17 cellular contexts compared by ENCODE assay signal in the genomic region with DNA sequence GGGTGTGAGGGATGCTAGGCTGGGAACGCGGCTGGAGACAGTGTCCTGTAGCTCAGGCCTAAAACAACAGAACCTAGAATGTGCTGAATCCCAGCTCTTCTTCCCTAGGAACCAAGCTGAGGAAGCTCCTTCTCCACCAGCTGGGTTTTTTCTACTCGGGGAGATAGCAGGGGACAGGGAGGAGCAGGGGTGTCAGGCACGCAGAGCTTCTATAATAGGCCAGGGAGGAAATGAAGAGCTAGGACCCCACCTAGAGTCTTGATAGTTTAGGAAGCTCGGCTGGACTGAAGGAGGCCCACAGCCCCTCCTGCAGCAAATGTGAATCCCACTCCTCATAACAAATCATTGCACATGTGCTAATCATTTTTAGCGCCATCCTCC. TPM values are rescaled to one million over a fixed set of nuclear protein-coding genes. Genes with fewer than 3 reads are reported as not detected.
DNase-seq lines count a peak whose midpoint lies in the region; ATAC-seq and TF ChIP-seq lines count a peak whose summit lies in the region.
"Had no signal": no experiment of that assay in that cellular context is flagged by ENCODE, and none has a peak within 500 bp of the region (broad histone marks: within the 10 kb centered on the region; RNA-seq: fewer than 3 reads in every experiment).

No MANE protein-coding gene starts in this region.

- intact Hi-C loops in activated CD8-positive, alpha-beta T cell treated with anti-CD3 and anti-CD28 coated beads for 36 hours (cut with micrococcal nuclease) = no loop called here
- intact Hi-C loops in aorta (cut with DNase I) = no loop called here

- H3K36me3 Mint-ChIP-seq in activated CD8-positive, alpha-beta T cell treated with anti-CD3 and anti-CD28 coated beads for 36 hours (ENCODE audit: low read depth) = no peaks in the 10 kb centered on the region
- H3K36me3 Mint-ChIP-seq in activated CD8-positive, alpha-beta T cell treated with anti-CD3 and anti-CD28 coated beads, Interleukin-2, amount 10 ng/mL, durations not matched to agents 7 days and 5 days (ENCODE audit: low read depth) = no peaks in the 10 kb centered on the region
- peaks cover 3% of the 10 kb centered on the region for H3K36me3 Mint-ChIP-seq in glutamatergic neuron (ENCODE audit: unreplicated experiment)
- H3K36me3 Mint-ChIP-seq: natural killer cell; stimulated activated memory B cell treated with anti-CD40 and anti-IgM and Interleukin-4, amounts not matched to agents 10 μg/mL and 1 μg/mL and 100 μg/mL, for 72 hours had no signal

- no peak for DNase-seq in activated CD8-positive, alpha-beta T cell treated with anti-CD3 and anti-CD28 coated beads for 36 hours
- DNase-seq in activated CD8-positive, alpha-beta T cell treated with anti-CD3 and anti-CD28 coated beads, Interleukin-2, amount 10 ng/mL, durations not matched to agents 7 days and 5 days = no peak
- peak; percentile 40 for DNase-seq in SHP77 treated with DMSO at 0.1 percent for 48 hours (lab: John Stamatoyannopoulos, UW)
- no peak for DNase-seq in glutamatergic neuron
- DNase-seq in retina = peak; percentile 6
- no peak for DNase-seq in aorta
- DNase-seq in NK-92 (lab: John Stamatoyannopoulos, UW; ENCODE audit: unreplicated experiment) = no peak
- DNase-seq: natural killer cell; stimulated activated CD4-positive, alpha-beta T cell treated with anti-CD3 and anti-CD28 coated beads, Interleukin-15, amount 100 ng/mL, for 24 hours; tibial artery had no signal

- H3K4me3 ChIP-seq in aorta (ENCODE audit: low read length in 2 of 2) = no peak overlapping the region
- H3K4me3 ChIP-seq: A549, SJSA1, tibial artery had no signal

- H3K4me1 ChIP-seq in aorta (ENCODE audit: control insufficient read depth in 1 of 2, insufficient read depth in 2 of 2, low read length in 2 of 2) = peaks cover 0 to 2% of the 10 kb centered on the region in 2 donors

- H3K36me3 ChIP-seq in aorta (ENCODE audit: control insufficient read depth in 1 of 2, insufficient read depth in 2 of 2, low read length in 1 of 2) = no peaks in the 10 kb centered on the region
- H3K36me3 ChIP-seq: SJSA1, tibial artery had no signal

- H3K27me3 ChIP-seq in aorta (ENCODE audit: control insufficient read depth in 1 of 2, insufficient read depth in 2 of 2, low read length in 1 of 2) = no peaks in the 10 kb centered on the region
- H3K27me3 ChIP-seq: SJSA1, tibial artery had no signal

- ATAC-seq in activated CD8-positive, alpha-beta T cell treated with anti-CD3 and anti-CD28 coated beads for 36 hours = no peak
- ATAC-seq in activated CD8-positive, alpha-beta T cell treated with anti-CD3 and anti-CD28 coated beads, Interleukin-2, amount 10 ng/mL, durations not matched to agents 7 days and 5 days = no peak
- no peak for ATAC-seq in aorta (ENCODE audit: low FRiP score)
- ATAC-seq in GM21529 (IDR thresholded peaks at IDR 0.05; ENCODE audit: unreplicated experiment) = no peak
- ATAC-seq: activated CD4-positive, CD25-positive, alpha-beta regulatory T cell treated with anti-CD3 and anti-CD28 coated beads, Interleukin-2, amount 50 U/mL, for 24 hours; natural killer cell had no signal

- no peaks in the 10 kb centered on the region for H3K9me3 Mint-ChIP-seq in activated CD8-positive, alpha-beta T cell treated with anti-CD3 and anti-CD28 coated beads for 36 hours
- H3K9me3 Mint-ChIP-seq in activated CD8-positive, alpha-beta T cell treated with anti-CD3 and anti-CD28 coated beads, Interleukin-2, amount 10 ng/mL, durations not matched to agents 7 days and 5 days (ENCODE audit: insufficient read depth) = no peaks in the 10 kb centered on the region
- H3K9me3 Mint-ChIP-seq in glutamatergic neuron (ENCODE audit: unreplicated experiment) = peaks cover 7% of the 10 kb centered on the region
- H3K9me3 Mint-ChIP-seq: natural killer cell had no signal

- no peaks in the 10 kb centered on the region for H3K4me1 Mint-ChIP-seq in activated CD8-positive, alpha-beta T cell treated with anti-CD3 and anti-CD28 coated beads for 36 hours (ENCODE audit: low read depth)
- peaks cover 2% of the 10 kb centered on the region for H3K4me1 Mint-ChIP-seq in activated CD8-positive, alpha-beta T cell treated with anti-CD3 and anti-CD28 coated beads, Interleukin-2, amount 10 ng/mL, durations not matched to agents 7 days and 5 days (ENCODE audit: low read depth)
- H3K4me1 Mint-ChIP-seq in glutamatergic neuron (ENCODE audit: low read depth, unreplicated experiment) = peaks cover 38% of the 10 kb centered on the region
- H3K4me1 Mint-ChIP-seq: natural killer cell; stimulated activated memory B cell treated with anti-CD40 and anti-IgM and Interleukin-4, amounts not matched to agents 10 μg/mL and 1 μg/mL and 100 μg/mL, for 72 hours had no signal

- no peak overlapping the region for H3K27ac ChIP-seq in aorta (ENCODE audit: low read depth in 1 of 2, low read length in 2 of 2)
- H3K27ac ChIP-seq: SJSA1, tibial artery had no signal

- H3K9me3 ChIP-seq in aorta (ENCODE audit: control insufficient read depth, low read length) = no peaks in the 10 kb centered on the region
- H3K9me3 ChIP-seq: SJSA1, tibial artery had no signal

- no peak overlapping the region for H3K4me3 Mint-ChIP-seq in activated CD8-positive, alpha-beta T cell treated with anti-CD3 and anti-CD28 coated beads for 36 hours
- no peak overlapping the region for H3K4me3 Mint-ChIP-seq in activated CD8-positive, alpha-beta T cell treated with anti-CD3 and anti-CD28 coated beads, Interleukin-2, amount 10 ng/mL, durations not matched to agents 7 days and 5 days
- H3K4me3 Mint-ChIP-seq in glutamatergic neuron (ENCODE audit: unreplicated experiment) = no peak overlapping the region
- H3K4me3 Mint-ChIP-seq: natural killer cell; stimulated activated memory B cell treated with anti-CD40 and anti-IgM and Interleukin-4, amounts not matched to agents 10 μg/mL and 1 μg/mL and 100 μg/mL, for 72 hours had no signal

- H3K27me3 Mint-ChIP-seq in activated CD8-positive, alpha-beta T cell treated with anti-CD3 and anti-CD28 coated beads for 36 hours = peaks cover 1% of the 10 kb centered on the region
- H3K27me3 Mint-ChIP-seq in activated CD8-positive, alpha-beta T cell treated with anti-CD3 and anti-CD28 coated beads, Interleukin-2, amount 10 ng/mL, durations not matched to agents 7 days and 5 days (ENCODE audit: low read depth) = peaks cover 8% of the 10 kb centered on the region
- H3K27me3 Mint-ChIP-seq in glutamatergic neuron (ENCODE audit: unreplicated experiment) = no peaks in the 10 kb centered on the region

- no peak for TF ChIP-seq CTCF in activated CD8-positive, alpha-beta T cell treated with anti-CD3 and anti-CD28 coated beads for 36 hours (IDR thresholded peaks at IDR 0.05)
- TF ChIP-seq CTCF in glutamatergic neuron (IDR thresholded peaks at IDR 0.05; ENCODE audit: partially characterized antibody, unreplicated experiment) = no peak

- CTCF ChIA-PET in activated CD8-positive, alpha-beta T cell treated with anti-CD3 and anti-CD28 coated beads for 36 hours (lab: Charles Lee) = no interaction called here
- CTCF ChIA-PET in activated CD8-positive, alpha-beta T cell treated with anti-CD3 and anti-CD28 coated beads, Interleukin-2, amount 10 ng/mL, durations not matched to agents 7 days and 5 days (lab: Charles Lee) = interaction anchor here (0.5 kb wide), 1 partner anchor 153 kb away, joined by 4 read pairs; no protein-coding TSS in a partner anchor

- WGBS in aorta, 2 donors = 76 to 89% methylated on average over 6 of the region's 6 CpGs

- peak overlapping the region; percentile 45 for H3K27ac Mint-ChIP-seq in activated CD8-positive, alpha-beta T cell treated with anti-CD3 and anti-CD28 coated beads for 36 hours
- H3K27ac Mint-ChIP-seq in activated CD8-positive, alpha-beta T cell treated with anti-CD3 and anti-CD28 coated beads, Interleukin-2, amount 10 ng/mL, durations not matched to agents 7 days and 5 days = no peak overlapping the region
- H3K27ac Mint-ChIP-seq in glutamatergic neuron (ENCODE audit: unreplicated experiment) = peak overlapping the region; percentile 34
- H3K27ac Mint-ChIP-seq: natural killer cell; stimulated activated memory B cell treated with anti-CD40 and anti-IgM and Interleukin-4, amounts not matched to agents 10 μg/mL and 1 μg/mL and 100 μg/mL, for 72 hours had no signal

- POLR2A ChIA-PET in activated CD8-positive, alpha-beta T cell treated with anti-CD3 and anti-CD28 coated beads for 36 hours (lab: Charles Lee) = no interaction called here
- POLR2A ChIA-PET in activated CD8-positive, alpha-beta T cell treated with anti-CD3 and anti-CD28 coated beads, Interleukin-2, amount 10 ng/mL, durations not matched to agents 7 days and 5 days (lab: Charles Lee) = no interaction called here

RNA-seq across cellular contexts. Expression of a gene that starts 24.0 kb away (rescaled TPM):
- total RNA-seq in activated CD8-positive, alpha-beta T cell treated with anti-CD3 and anti-CD28 coated beads for 36 hours = not detected
- total RNA-seq in activated CD8-positive, alpha-beta T cell treated with anti-CD3 and anti-CD28 coated beads, Interleukin-2, amount 10 ng/mL, durations not matched to agents 7 days and 5 days = not detected
- not detected for total RNA-seq in glutamatergic neuron (ENCODE audit: unreplicated experiment)
- 10 to 100 TPM; 61.8 to 67.1 TPM for total RNA-seq in aorta
- 10 to 100 TPM in 1 of 2 donors, 1 to 10 TPM in 1; 4.5 to 10.0 TPM for polyA plus RNA-seq in aorta
- total RNA-seq: lung microvascular endothelial cell, natural killer cell had no signal
- polyA plus RNA-seq: A549 had no signal

RNA-seq across cellular contexts. Expression of a gene that starts 44.6 kb away (rescaled TPM):
- total RNA-seq in activated CD8-positive, alpha-beta T cell treated with anti-CD3 and anti-CD28 coated beads for 36 hours = not detected
- not detected for total RNA-seq in activated CD8-positive, alpha-beta T cell treated with anti-CD3 and anti-CD28 coated beads, Interleukin-2, amount 10 ng/mL, durations not matched to agents 7 days and 5 days
- total RNA-seq in glutamatergic neuron (ENCODE audit: unreplicated experiment) (not detected), aorta (1 to 10 TPM; 1.7 to 2.2 TPM)
- 1 to 10 TPM in 1 of 2 donors, not detected in 1; 2.0 TPM for polyA plus RNA-seq in aorta
- total RNA-seq: lung microvascular endothelial cell, M059J, natural killer cell, SJSA1 had no signal
- polyA plus RNA-seq: A549 had no signal

Comparison
In these comparisons a context has a peak if more than half of its experiments do, and no peak if none do; other contexts are left out.
1. DNase-seq: peak in SHP77 treated with DMSO at 0.1 percent for 48 hours (single experiment) and retina (single experiment); none in activated CD8-positive, alpha-beta T cell treated with anti-CD3 and anti-CD28 coated beads for 36 hours (single experiment), activated CD8-positive, alpha-beta T cell treated with anti-CD3 and anti-CD28 coated beads, Interleukin-2, amount 10 ng/mL, durations not matched to agents 7 days and 5 days (single experiment), glutamatergic neuron (single experiment), aorta (0 of 2) and NK-92 (single experiment).
2. RNA of a gene that starts 24.0 kb away (total RNA-seq): 61.8 to 67.1 TPM in aorta; not detected in activated CD8-positive, alpha-beta T cell treated with anti-CD3 and anti-CD28 coated beads for 36 hours, not detected in activated CD8-positive, alpha-beta T cell treated with anti-CD3 and anti-CD28 coated beads, Interleukin-2, amount 10 ng/mL, durations not matched to agents 7 days and 5 days and not detected in glutamatergic neuron (single experiment); every median in the first group is over 10 times any median in the second.